1 cellular context compared by ENCODE assay signal in the genomic region with DNA sequence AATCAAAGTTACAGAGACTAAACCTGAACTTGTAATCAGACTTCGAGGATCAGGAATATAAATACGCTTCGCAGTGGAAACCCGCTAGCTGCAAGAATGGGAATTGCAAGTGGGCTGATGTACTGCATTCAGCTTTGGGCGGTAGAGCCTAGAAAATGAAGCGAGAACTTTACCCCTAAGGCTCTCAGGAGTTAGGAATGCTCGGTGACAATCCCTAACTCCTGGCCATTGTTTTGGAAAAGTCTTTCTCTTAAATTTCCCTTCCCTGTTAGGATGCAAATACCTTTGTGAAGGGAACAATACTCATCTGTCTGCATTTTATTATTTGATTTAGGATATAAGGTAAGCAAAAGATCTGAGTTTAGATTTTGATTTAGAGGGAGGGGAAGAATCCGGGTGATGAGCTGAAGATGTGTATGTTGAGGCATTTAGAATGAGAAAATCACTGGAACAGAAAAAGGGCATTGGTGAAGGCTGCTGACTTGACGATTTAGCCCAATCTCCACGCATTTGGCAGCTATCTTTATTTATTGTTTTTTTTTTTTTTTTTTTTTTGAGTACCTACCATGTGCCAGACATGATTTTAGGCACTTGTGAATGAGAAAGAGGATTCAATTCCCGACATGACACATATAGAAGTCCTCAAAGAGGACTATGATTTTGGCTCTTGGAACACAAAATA.
A peak's percentile ranks its signal among the peaks of the same experiment; 100 is the strongest.
TF ChIP-seq lines count a peak whose summit lies in the region.

No MANE protein-coding gene starts in this region.

TF ChIP-seq in HepG2, 621 proteins besides CTCF, POLR2A, EP300 and RAD21 (continued from another document and continues in another):
- TF ChIP-seq ZBED4 (CRISPR knock-in tag; IDR thresholded peaks at IDR 0.05; ENCODE audit: borderline replicate concordance) (no peak), SMC3 (IDR thresholded peaks at IDR 0.05; ENCODE audit: low read length) (peak; percentile 54; the same call in 1 of the 2 replicates), IRF2 (CRISPR knock-in tag; IDR thresholded peaks at IDR 0.05) (0 out of 2 replicates have a peak, but pooled peaks have one; percentile 34), MTF2 (CRISPR knock-in tag; IDR thresholded peaks at IDR 0.05; ENCODE audit: borderline replicate concordance) (no peak), RCOR2 (CRISPR knock-in tag; IDR thresholded peaks at IDR 0.05) (peak; percentile 4; the same call in 1 of the 2 replicates), TMF1 (CRISPR knock-in tag; IDR thresholded peaks at IDR 0.05; ENCODE audit: low read depth) (no peak), HES4 (CRISPR knock-in tag; IDR thresholded peaks at IDR 0.05; ENCODE audit: borderline replicate concordance) (no peak), POGZ (CRISPR knock-in tag; IDR thresholded peaks at IDR 0.05) (no peak), FOXK1 (CRISPR knock-in tag; IDR thresholded peaks at IDR 0.05; ENCODE audit: borderline replicate concordance, low read depth) (peak; percentile 17; the same call in 1 of the 2 replicates), SOX5 (CRISPR knock-in tag; IDR thresholded peaks at IDR 0.05; ENCODE audit: borderline replicate concordance) (0 out of 2 replicates have a peak, but pooled peaks have one; percentile 18), SCMH1 (CRISPR knock-in tag; IDR thresholded peaks at IDR 0.05; ENCODE audit: borderline replicate concordance) (no peak), ZNF816 (CRISPR knock-in tag; IDR thresholded peaks at IDR 0.05; ENCODE audit: borderline replicate concordance) (no peak), TCF12 (IDR thresholded peaks at IDR 0.05) (no peak), TCF12 (CRISPR knock-in tag; IDR thresholded peaks at IDR 0.05) (no peak), MIXL1 (CRISPR knock-in tag; IDR thresholded peaks at IDR 0.05) (no peak; the same call in 1 of the 2 replicates), REL (CRISPR knock-in tag; conservative IDR thresholded peaks at IDR 0.05) (no peak), YEATS2 (CRISPR knock-in tag; IDR thresholded peaks at IDR 0.05; ENCODE audit: borderline replicate concordance) (no peak), MAFF (IDR thresholded peaks at IDR 0.05; ENCODE audit: low read depth, low read length) (peak; percentile 93), KDM1A (CRISPR knock-in tag; IDR thresholded peaks at IDR 0.05) (no peak), PRPF4 (IDR thresholded peaks at IDR 0.05; ENCODE audit: low read depth, low read length, poor library complexity, severe bottlenecking) (no peak), NR2C2 (CRISPR knock-in tag; IDR thresholded peaks at IDR 0.05; ENCODE audit: borderline replicate concordance) (no peak), LBX2 (CRISPR knock-in tag; IDR thresholded peaks at IDR 0.05; ENCODE audit: borderline replicate concordance) (no peak), THAP9 (CRISPR knock-in tag; IDR thresholded peaks at IDR 0.05; ENCODE audit: borderline replicate concordance) (no peak), HBP1 (CRISPR knock-in tag; IDR thresholded peaks at IDR 0.05; ENCODE audit: low read depth) (no peak), STAT6 (CRISPR knock-in tag; IDR thresholded peaks at IDR 0.05; ENCODE audit: borderline replicate concordance) (no peak)
- TF ChIP-seq, protein P1, sequence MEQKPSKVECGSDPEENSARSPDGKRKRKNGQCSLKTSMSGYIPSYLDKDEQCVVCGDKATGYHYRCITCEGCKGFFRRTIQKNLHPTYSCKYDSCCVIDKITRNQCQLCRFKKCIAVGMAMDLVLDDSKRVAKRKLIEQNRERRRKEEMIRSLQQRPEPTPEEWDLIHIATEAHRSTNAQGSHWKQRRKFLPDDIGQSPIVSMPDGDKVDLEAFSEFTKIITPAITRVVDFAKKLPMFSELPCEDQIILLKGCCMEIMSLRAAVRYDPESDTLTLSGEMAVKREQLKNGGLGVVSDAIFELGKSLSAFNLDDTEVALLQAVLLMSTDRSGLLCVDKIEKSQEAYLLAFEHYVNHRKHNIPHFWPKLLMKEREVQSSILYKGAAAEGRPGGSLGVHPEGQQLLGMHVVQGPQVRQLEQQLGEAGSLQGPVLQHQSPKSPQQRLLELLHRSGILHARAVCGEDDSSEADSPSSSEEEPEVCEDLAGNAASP (CRISPR knock-in tag; IDR thresholded peaks at IDR 0.05; ENCODE audit: borderline replicate concordance) = no peak
- TF ChIP-seq, protein P2, sequence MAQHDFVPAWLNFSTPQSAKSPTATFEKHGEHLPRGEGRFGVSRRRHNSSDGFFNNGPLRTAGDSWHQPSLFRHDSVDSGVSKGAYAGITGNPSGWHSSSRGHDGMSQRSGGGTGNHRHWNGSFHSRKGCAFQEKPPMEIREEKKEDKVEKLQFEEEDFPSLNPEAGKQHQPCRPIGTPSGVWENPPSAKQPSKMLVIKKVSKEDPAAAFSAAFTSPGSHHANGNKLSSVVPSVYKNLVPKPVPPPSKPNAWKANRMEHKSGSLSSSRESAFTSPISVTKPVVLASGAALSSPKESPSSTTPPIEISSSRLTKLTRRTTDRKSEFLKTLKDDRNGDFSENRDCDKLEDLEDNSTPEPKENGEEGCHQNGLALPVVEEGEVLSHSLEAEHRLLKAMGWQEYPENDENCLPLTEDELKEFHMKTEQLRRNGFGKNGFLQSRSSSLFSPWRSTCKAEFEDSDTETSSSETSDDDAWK (CRISPR knock-in tag; IDR thresholded peaks at IDR 0.05) = no peak
- TF ChIP-seq, protein P3, sequence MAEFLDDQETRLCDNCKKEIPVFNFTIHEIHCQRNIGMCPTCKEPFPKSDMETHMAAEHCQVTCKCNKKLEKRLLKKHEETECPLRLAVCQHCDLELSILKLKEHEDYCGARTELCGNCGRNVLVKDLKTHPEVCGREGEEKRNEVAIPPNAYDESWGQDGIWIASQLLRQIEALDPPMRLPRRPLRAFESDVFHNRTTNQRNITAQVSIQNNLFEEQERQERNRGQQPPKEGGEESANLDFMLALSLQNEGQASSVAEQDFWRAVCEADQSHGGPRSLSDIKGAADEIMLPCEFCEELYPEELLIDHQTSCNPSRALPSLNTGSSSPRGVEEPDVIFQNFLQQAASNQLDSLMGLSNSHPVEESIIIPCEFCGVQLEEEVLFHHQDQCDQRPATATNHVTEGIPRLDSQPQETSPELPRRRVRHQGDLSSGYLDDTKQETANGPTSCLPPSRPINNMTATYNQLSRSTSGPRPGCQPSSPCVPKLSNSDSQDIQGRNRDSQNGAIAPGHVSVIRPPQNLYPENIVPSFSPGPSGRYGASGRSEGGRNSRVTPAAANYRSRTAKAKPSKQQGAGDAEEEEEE (CRISPR knock-in tag; IDR thresholded peaks at IDR 0.05; ENCODE audit: borderline replicate concordance) = no peak
- TF ChIP-seq, protein P4, sequence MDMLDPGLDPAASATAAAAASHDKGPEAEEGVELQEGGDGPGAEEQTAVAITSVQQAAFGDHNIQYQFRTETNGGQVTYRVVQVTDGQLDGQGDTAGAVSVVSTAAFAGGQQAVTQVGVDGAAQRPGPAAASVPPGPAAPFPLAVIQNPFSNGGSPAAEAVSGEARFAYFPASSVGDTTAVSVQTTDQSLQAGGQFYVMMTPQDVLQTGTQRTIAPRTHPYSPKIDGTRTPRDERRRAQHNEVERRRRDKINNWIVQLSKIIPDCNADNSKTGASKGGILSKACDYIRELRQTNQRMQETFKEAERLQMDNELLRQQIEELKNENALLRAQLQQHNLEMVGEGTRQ (IDR thresholded peaks at IDR 0.05; ENCODE audit: low read depth, low read length) = no peak
- TF ChIP-seq, protein P4 (CRISPR knock-in tag; IDR thresholded peaks at IDR 0.05; ENCODE audit: borderline replicate concordance) = no peak
- TF ChIP-seq, protein P5, sequence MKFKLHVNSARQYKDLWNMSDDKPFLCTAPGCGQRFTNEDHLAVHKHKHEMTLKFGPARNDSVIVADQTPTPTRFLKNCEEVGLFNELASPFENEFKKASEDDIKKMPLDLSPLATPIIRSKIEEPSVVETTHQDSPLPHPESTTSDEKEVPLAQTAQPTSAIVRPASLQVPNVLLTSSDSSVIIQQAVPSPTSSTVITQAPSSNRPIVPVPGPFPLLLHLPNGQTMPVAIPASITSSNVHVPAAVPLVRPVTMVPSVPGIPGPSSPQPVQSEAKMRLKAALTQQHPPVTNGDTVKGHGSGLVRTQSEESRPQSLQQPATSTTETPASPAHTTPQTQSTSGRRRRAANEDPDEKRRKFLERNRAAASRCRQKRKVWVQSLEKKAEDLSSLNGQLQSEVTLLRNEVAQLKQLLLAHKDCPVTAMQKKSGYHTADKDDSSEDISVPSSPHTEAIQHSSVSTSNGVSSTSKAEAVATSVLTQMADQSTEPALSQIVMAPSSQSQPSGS (CRISPR knock-in tag; IDR thresholded peaks at IDR 0.05) = 0 out of 2 replicates have a peak, but pooled peaks have one; percentile 6
